2 cellular contexts compared by ENCODE assay signal in the genomic region with DNA sequence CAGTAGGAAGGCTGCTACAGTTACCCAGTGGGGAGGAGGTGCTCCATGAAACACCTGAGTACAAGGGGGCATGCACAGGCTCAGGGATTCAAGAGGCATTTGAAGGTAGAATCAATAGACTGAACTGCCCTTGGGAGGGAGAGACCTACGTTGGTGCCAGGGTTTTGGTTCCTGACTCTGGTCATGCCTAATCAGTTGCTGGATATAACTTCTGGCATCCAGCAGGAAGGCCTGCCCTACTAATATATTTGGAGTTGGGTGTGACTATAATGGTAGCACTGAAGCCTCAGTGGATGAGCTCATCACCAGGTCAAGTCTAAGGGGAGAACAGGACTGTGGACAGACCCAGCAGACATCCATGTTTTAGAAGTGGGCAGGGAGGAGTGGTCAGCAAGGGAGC. TPM values are rescaled to one million over a fixed set of nuclear protein-coding genes. Genes with fewer than 3 reads are reported as not detected.
"Had no signal": no experiment of that assay in that cellular context is flagged by ENCODE, and none has a peak within 500 bp of the region (broad histone marks: within the 10 kb centered on the region; RNA-seq: fewer than 3 reads in every experiment).

No MANE protein-coding gene starts in this region.

RNA-seq across cellular contexts. Expression of gene BMP8A, which starts 15.9 kb away (rescaled TPM):
- total RNA-seq: osteocyte had no signal
- polyA plus RNA-seq: immature natural killer cell had no signal
